Comparison of ENCODE assay signal across 14 cellular contexts in genomic region chr1:66623812-66624211, GRCh38.
DNase-seq lines count a peak whose midpoint lies in the region; FAIRE-seq and TF ChIP-seq lines count a peak whose summit lies in the region.
"Had no signal": no experiment of that assay in that cellular context is flagged by ENCODE, and none has a peak within 500 bp of the region (broad histone marks: within the 10 kb centered on the region; RNA-seq: fewer than 3 reads in every experiment).

No MANE protein-coding gene starts in this region.

- H3K27ac ChIP-seq in thyroid gland, result peak overlapping the region in 1 of 3 donors; percentile 12

- H3K36me3 ChIP-seq in thyroid gland, result no peaks in the 10 kb centered on the region

- peaks cover 20% of the 10 kb centered on the region for H3K4me1 Mint-ChIP-seq in mesothelial cell of epicardium
- H3K4me1 Mint-ChIP-seq: natural killer cell had no signal

- H3K4me3 ChIP-seq in LNCaP clone FGC (ENCODE audit: low read depth, low read length), result no peak overlapping the region
- H3K4me3 ChIP-seq in thyroid gland (replicated peaks in 1 of 3), result no peak overlapping the region
- H3K4me3 ChIP-seq: K562 had no signal

- TF ChIP-seq CTCF in LNCaP clone FGC (IDR thresholded peaks at IDR 0.05; ENCODE audit: control insufficient read depth, extremely low read depth, insufficient read depth), result no peak
- no peak for TF ChIP-seq CTCF in mesothelial cell of epicardium (IDR thresholded peaks at IDR 0.05; ENCODE audit: unreplicated experiment)
- no peak for TF ChIP-seq CTCF in thyroid gland (IDR thresholded peaks at IDR 0.05)

- WGBS in thyroid gland, 2 donors, result 54 to 65% methylated on average over 1 of the region's 1 CpG

- peaks cover 0 to 4% of the 10 kb centered on the region in 2 donors for H3K4me1 ChIP-seq in thyroid gland

- FAIRE-seq in GM19239 (lab: Jason Lieb, UNC), result no peak
- FAIRE-seq: K562 had no signal

- DNase-seq in EH (ENCODE audit: low read depth), result peak; percentile 89
- peak; percentile 26 for DNase-seq in LNCaP clone FGC (ENCODE audit: low read depth)
- peak; percentile 57 for DNase-seq in amniotic epithelial cell (ENCODE audit: low read depth)
- no peak for DNase-seq in mesothelial cell of epicardium (ENCODE audit: low spot score in 2 of 2, unreplicated experiment in 2 of 2)
- no peak for DNase-seq in cortex of kidney (lab: John Stamatoyannopoulos, UW)
- no peak for DNase-seq in stimulated activated CD4-positive, alpha-beta T cell treated with anti-CD3 and anti-CD28 coated beads, Interleukin-4, amount 100 ng/mL, for 24 hours
- no peak for DNase-seq in GM19239 (ENCODE audit: insufficient read length, low spot score)
- no peak for DNase-seq in thyroid gland
- DNase-seq: activated CD4-positive, alpha-beta T cell treated with anti-CD3 and anti-CD28 coated beads for 1 hour; activated gamma-delta T cell; Calu3; natural killer cell had no signal

- peak overlapping the region; percentile 5 for H3K27ac Mint-ChIP-seq in mesothelial cell of epicardium
- H3K27ac Mint-ChIP-seq: natural killer cell; stimulated activated naive CD8-positive, alpha-beta T cell treated with anti-CD3 and anti-CD28 coated beads, Interleukin-15, Interleukin-2, amounts not matched to agents 100 ng/mL and 50 ng/mL, for 24 hours had no signal

- no peak overlapping the region for H3K4me3 Mint-ChIP-seq in mesothelial cell of epicardium
- H3K4me3 Mint-ChIP-seq: natural killer cell; stimulated activated naive CD8-positive, alpha-beta T cell treated with anti-CD3 and anti-CD28 coated beads, Interleukin-15, Interleukin-2, amounts not matched to agents 100 ng/mL and 50 ng/mL, for 24 hours had no signal

- no peaks in the 10 kb centered on the region for H3K27me3 ChIP-seq in thyroid gland

- no peaks in the 10 kb centered on the region for H3K27me3 Mint-ChIP-seq in mesothelial cell of epicardium (ENCODE audit: low read depth)
- H3K27me3 Mint-ChIP-seq: stimulated activated naive CD8-positive, alpha-beta T cell treated with anti-CD3 and anti-CD28 coated beads, Interleukin-15, Interleukin-2, amounts not matched to agents 100 ng/mL and 50 ng/mL, for 24 hours had no signal

- no peak for TF ChIP-seq POLR2A in thyroid gland (IDR thresholded peaks at IDR 0.05)

- intact Hi-C loops in thyroid gland (cut with DNase I), result no loop called here

- no peaks in the 10 kb centered on the region for H3K9me3 ChIP-seq in thyroid gland

- H3K9me3 Mint-ChIP-seq in mesothelial cell of epicardium, result peaks cover 14% of the 10 kb centered on the region
- H3K9me3 Mint-ChIP-seq: stimulated activated naive CD8-positive, alpha-beta T cell treated with anti-CD3 and anti-CD28 coated beads, Interleukin-15, Interleukin-2, amounts not matched to agents 100 ng/mL and 50 ng/mL, for 24 hours had no signal

- no peaks in the 10 kb centered on the region for H3K36me3 Mint-ChIP-seq in mesothelial cell of epicardium
- H3K36me3 Mint-ChIP-seq: natural killer cell had no signal

Comparison
In these comparisons a context has a peak if more than half of its experiments do, and no peak if none do; other contexts are left out.
1. DNase-seq: peak in EH (single experiment), LNCaP clone FGC (single experiment) and amniotic epithelial cell (single experiment); none in mesothelial cell of epicardium (0 of 2), cortex of kidney (single experiment), stimulated activated CD4-positive, alpha-beta T cell treated with anti-CD3 and anti-CD28 coated beads, Interleukin-4, amount 100 ng/mL, for 24 hours (single experiment), GM19239 (single experiment) and thyroid gland (0 of 2).